In the genomic region with DNA sequence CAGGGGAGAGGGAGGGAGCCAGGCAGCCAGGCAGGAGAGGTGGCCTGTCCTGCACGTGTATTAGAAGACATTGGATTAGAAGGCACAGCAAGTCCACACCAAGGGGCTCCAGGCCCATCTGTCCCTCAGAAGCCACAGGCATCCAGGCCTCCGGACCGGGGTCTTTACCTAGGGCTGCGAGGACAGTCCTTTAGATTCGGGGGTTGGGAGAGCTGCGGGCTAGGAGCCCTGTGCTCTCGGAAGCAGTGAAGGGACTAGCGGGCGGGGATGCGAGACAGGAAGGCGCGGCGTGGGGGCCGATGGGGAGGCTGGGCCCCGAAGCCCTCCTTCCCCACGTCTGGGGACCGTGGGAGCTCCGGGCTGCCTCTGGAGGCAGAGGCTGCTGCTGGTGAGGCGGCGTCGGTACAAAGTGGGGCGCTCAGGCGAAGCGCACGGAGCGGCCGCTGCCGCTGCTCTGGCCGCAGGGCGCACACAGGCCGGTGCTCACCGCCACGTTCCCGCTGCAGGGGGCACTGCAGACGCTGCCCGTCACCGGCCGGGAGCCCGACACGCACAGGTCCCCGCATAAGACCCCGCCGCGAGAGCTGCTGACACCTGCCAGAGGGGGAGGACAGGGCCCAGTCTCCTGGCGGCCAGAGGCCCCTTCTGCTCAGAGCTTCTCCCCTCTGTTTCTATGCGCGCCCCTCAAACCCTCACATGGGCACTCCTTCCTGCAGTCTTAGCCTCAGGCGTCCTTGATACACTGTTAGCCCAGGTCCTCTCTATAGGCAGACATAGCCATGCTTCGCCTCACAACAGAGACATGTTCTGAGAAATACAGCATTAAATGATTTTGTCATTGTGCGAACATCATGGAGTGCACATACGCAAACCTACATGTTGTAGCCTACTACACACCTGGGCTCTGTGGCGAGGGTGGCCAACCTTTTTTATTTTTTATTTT, we compare ENCODE assay signal across 18 cellular contexts. TPM values are rescaled to one million over a fixed set of nuclear protein-coding genes. Genes with fewer than 3 reads are reported as not detected.
A peak's percentile ranks its signal among the peaks of the same experiment; 100 is the strongest.
DNase-seq lines count a peak whose midpoint lies in the region; ATAC-seq, FAIRE-seq and TF ChIP-seq lines count a peak whose summit lies in the region.
"Had no signal": no experiment of that assay in that cellular context is flagged by ENCODE, and none has a peak within 500 bp of the region (broad histone marks: within the 10 kb centered on the region; RNA-seq: fewer than 3 reads in every experiment).

No MANE protein-coding gene starts in this region.

- no peaks in the 10 kb centered on the region for H3F3A ChIP-seq in GM23248 (ENCODE audit: insufficient read depth)

- no peaks in the 10 kb centered on the region for H3K9me3 Mint-ChIP-seq in type B pancreatic cell
- H3K9me3 Mint-ChIP-seq: activated T-cell treated with anti-CD3 and anti-CD28 coated beads, Interleukin-2, amount 50 U/mL, for 4 hours; IgD-negative memory B cell; memory B cell had no signal

- 3% methylated on average over 39 of the region's 52 CpGs for WGBS in K562 (ENCODE audit: insufficient coverage, low coverage, missing lambda C conversion rate)
- WGBS in GM23248 (ENCODE audit: low coverage in 1 of 2, low lambda C conversion rate in 2 of 2, missing lambda C conversion rate in 2 of 2), 2 experiments: 49 to 61% methylated on average over 37 to 50 of the region's 52 CpGs

- H3K9me3 ChIP-seq in cardiac muscle cell (ENCODE audit: low read depth) (no peaks in the 10 kb centered on the region), K562 (replicated peaks; ENCODE audit: control insufficient read depth, insufficient read depth, low read depth, low read length) (no peaks in the 10 kb centered on the region), GM23248 (ENCODE audit: low read depth) (no peaks in the 10 kb centered on the region)

- no peak for TF ChIP-seq POLR2A in K562 (conservative IDR thresholded peaks at IDR 0.05)

- H4K20me1 ChIP-seq in K562 (replicated peaks; ENCODE audit: control insufficient read depth, insufficient read depth, low read length): 0 out of 2 replicates have a peak, but pooled peaks cover 11% of the 10 kb centered on the region
- H4K20me1 ChIP-seq in GM23248 (ENCODE audit: insufficient read depth): no peaks in the 10 kb centered on the region

- H2AFZ ChIP-seq in K562 (ENCODE audit: low read depth, low read length): no peak overlapping the region
- no peak overlapping the region for H2AFZ ChIP-seq in GM23248

- H3K27ac ChIP-seq in cardiac muscle cell (no peak overlapping the region), K562 (ENCODE audit: extremely low read depth, low read depth, low read length) (no peak overlapping the region), GM23248 (no peak overlapping the region)
- H3K27ac ChIP-seq: brain microvascular endothelial cell had no signal

- DNase-seq in cardiac muscle cell (ENCODE audit: low read depth in 1 of 2, low spot score in 1 of 2) (no peak), Right ventricle myocardium inferior (ENCODE audit: missing footprints) (no peak), K562 (ENCODE audit: extremely low read depth in 1 of 4, low spot score in 3 of 4) (no peak), kidney tubule cell (ENCODE audit: low spot score) (peak; percentile 51), type B pancreatic cell (ENCODE audit: extremely low spot score, unreplicated experiment) (no peak), GM23248 (no peak)
- DNase-seq: activated T-cell treated with anti-CD3 and anti-CD28 coated beads, Interleukin-2, amount 50 U/mL, for 4 hours; brain microvascular endothelial cell; NCI-H526; SIG-M5; stimulated activated CD4-positive, alpha-beta T cell treated with anti-CD3 and anti-CD28 coated beads, Interleukin-4, amount 100 ng/mL, for 1 hour; stimulated activated naive CD4-positive, alpha-beta T cell had no signal

- intact Hi-C loops in Right ventricle myocardium inferior (cut with DNase I): no loop called here
- intact Hi-C loops in K562 (cut with micrococcal nuclease): no loop called here

- no TSS peak for BruUV-seq in K562 (replicated peaks; lab: Mats Ljungman, UMichigan)

- no peaks in the 10 kb centered on the region for H3K4me1 ChIP-seq in cardiac muscle cell (ENCODE audit: low read depth)
- no peaks in the 10 kb centered on the region for H3K4me1 ChIP-seq in K562 (replicated peaks in 1 of 2; ENCODE audit: control insufficient read depth in 2 of 2, insufficient read depth in 2 of 2, low read length in 2 of 2)
- H3K4me1 ChIP-seq in GM23248 (ENCODE audit: insufficient read depth): peaks cover 13% of the 10 kb centered on the region

- in situ Hi-C loops in K562 (cut with MboI) (no loop called here), GM23248 (cut with MboI) (no loop called here)

- CTCF ChIA-PET in K562 (lab: Yijun Ruan, JAX; ENCODE audit: low intra/inter-chr PET ratio): no interaction called here

- no peak overlapping the region for H3K4me2 ChIP-seq in K562 (ENCODE audit: insufficient read depth, low read length)
- H3K4me2 ChIP-seq in GM23248 (ENCODE audit: unreplicated experiment): no peak overlapping the region

- no peak for FAIRE-seq in K562 (lab: Jason Lieb, UNC)
- FAIRE-seq: endometrium had no signal

- H3K4me3 ChIP-seq in cardiac muscle cell: no peak overlapping the region
- H3K4me3 ChIP-seq in K562: no peak overlapping the region
- no peak overlapping the region for H3K4me3 ChIP-seq in GM23248

- no peaks in the 10 kb centered on the region for H3K9me1 ChIP-seq in K562 (ENCODE audit: control insufficient read depth, insufficient read depth, low read length)

- TF ChIP-seq CTCF in cardiac muscle cell (IDR thresholded peaks at IDR 0.05; ENCODE audit: low read depth, low read length) (peak; percentile 40), K562 (IDR thresholded peaks at IDR 0.05 in 2 of 3, conservative IDR thresholded peaks at IDR 0.05 in 1 of 3; ENCODE audit: insufficient read depth in 2 of 3, low read depth in 1 of 3, low read length in 3 of 3) (no peak), type B pancreatic cell (conservative IDR thresholded peaks at IDR 0.05) (peak; percentile 30)

- H3K27me3 ChIP-seq in cardiac muscle cell (peaks cover 99% of the 10 kb centered on the region), K562 (ENCODE audit: control insufficient read depth in 2 of 2, insufficient read depth in 2 of 2, low read length in 2 of 2) (peaks cover 22 to 70% of the 10 kb centered on the region in 2 experiments), GM23248 (replicated peaks; ENCODE audit: insufficient read depth) (no peaks in the 10 kb centered on the region; the same call in 1 of the 2 replicates)
- H3K27me3 ChIP-seq: brain microvascular endothelial cell had no signal

- peaks cover 59% of the 10 kb centered on the region for H3K27me3 Mint-ChIP-seq in type B pancreatic cell

- peaks cover 3% of the 10 kb centered on the region for H3K36me3 Mint-ChIP-seq in type B pancreatic cell
- H3K36me3 Mint-ChIP-seq: IgD-negative memory B cell, memory B cell had no signal

- peak overlapping the region; percentile 32 for H3K4me3 Mint-ChIP-seq in type B pancreatic cell
- H3K4me3 Mint-ChIP-seq: activated T-cell treated with anti-CD3 and anti-CD28 coated beads, Interleukin-2, amount 50 U/mL, for 4 hours; IgD-negative memory B cell; memory B cell had no signal

- H3K9ac ChIP-seq in K562 (ENCODE audit: insufficient read depth in 1 of 2, low read depth in 2 of 2, low read length in 2 of 2) (no peak overlapping the region), GM23248 (no peak overlapping the region)

- H3K27ac Mint-ChIP-seq in type B pancreatic cell: peak overlapping the region; percentile 51
- H3K27ac Mint-ChIP-seq: IgD-negative memory B cell, memory B cell had no signal

- peaks cover 31% of the 10 kb centered on the region for H3K4me1 Mint-ChIP-seq in type B pancreatic cell (ENCODE audit: unreplicated experiment)

- no peak for TF ChIP-seq RAD21 in K562 (CRISPR knock-in tag; conservative IDR thresholded peaks at IDR 0.05 in 1 of 2, IDR thresholded peaks at IDR 0.05 in 1 of 2)

- no peaks in the 10 kb centered on the region for H3K9me2 ChIP-seq in GM23248 (ENCODE audit: insufficient read depth)

- POLR2A ChIA-PET in K562 (lab: Yijun Ruan, JAX): no interaction called here

- H3K36me3 ChIP-seq in cardiac muscle cell (no peaks in the 10 kb centered on the region), K562 (ENCODE audit: control insufficient read depth, insufficient read depth, low read length) (no peaks in the 10 kb centered on the region), GM23248 (ENCODE audit: low read depth) (no peaks in the 10 kb centered on the region)
- H3K36me3 ChIP-seq: brain microvascular endothelial cell had no signal

- no peak for ATAC-seq in Right ventricle myocardium inferior
- peak; percentile 72 for ATAC-seq in K562
- ATAC-seq in HG03108 (IDR thresholded peaks at IDR 0.05; ENCODE audit: unreplicated experiment): no peak
- ATAC-seq in HG03565 (IDR thresholded peaks at IDR 0.05; ENCODE audit: unreplicated experiment): no peak
- ATAC-seq: activated T-cell treated with anti-CD3 and anti-CD28 coated beads, Interleukin-2, amount 50 U/mL, for 4 hours had no signal

- no peak for TF ChIP-seq EP300 in K562 (IDR thresholded peaks at IDR 0.05; ENCODE audit: low read length)

- H3K79me2 ChIP-seq in K562 (ENCODE audit: control insufficient read depth, insufficient read depth, low read length): no peaks in the 10 kb centered on the region
- no peaks in the 10 kb centered on the region for H3K79me2 ChIP-seq in GM23248 (ENCODE audit: insufficient read depth)

RNA-seq across cellular contexts. Expression of a gene that starts 17.3 kb away (rescaled TPM):
- total RNA-seq in cardiac muscle cell (0.21 and 0.36 TPM in 2 replicates), Right ventricle myocardium inferior (not detected), K562 (2014; rRNA removed) (not detected in 2 replicates), K562 (2014; rRNA removed; fragmentation: Illumina TruSeq; extraction: Trizol) (not detected in 2 replicates), K562 (2015; rRNA removed; fragmentation: Illumina TruSeq; extraction: Trizol) (not detected in 2 replicates), K562 (2021) (1.4 and 1.6 TPM in 2 replicates), type B pancreatic cell (ENCODE audit: low replicate concordance) (125 and 293 TPM in 2 replicates)
- polyA plus RNA-seq in cardiac muscle cell (0.50 TPM in 1 of 2 replicates, not detected in the other), K562 (2011; rRNA removed) (not detected in 2 replicates), K562 (2014; fragmentation: Illumina TruSeq; extraction: Trizol) (not detected in 2 replicates), K562 (2014; fragmentation: Nextera tagmentation; extraction: Ambion mirVana) (not detected), K562 (2014; rRNA removed) (not detected in 2 replicates), GM23248 (2016; fragmentation: Nextera tagmentation; extraction: Ambion mirVana) (14.4 and 17.4 TPM in 2 replicates)
- total RNA-seq in K562 (2011; cell fraction: chromatin; rRNA removed; ENCODE audit: low replicate concordance): not detected in 2 replicates
- not detected in 2 replicates for total RNA-seq in K562 (2011; cell fraction: nucleolus; rRNA removed)
- not detected in 2 replicates for total RNA-seq in K562 (2011; cell fraction: nucleoplasm; rRNA removed)
- polyA plus RNA-seq in K562 (2011; cell fraction: cytosol; rRNA removed): not detected in 2 replicates
- polyA plus RNA-seq in K562 (2011; cell fraction: nucleus; rRNA removed): not detected in 2 replicates
- polyA plus RNA-seq in K562 (2012): not detected in 2 replicates
- polyA minus RNA-seq in K562 (2011; rRNA and poly(A)+ RNA removed): not detected in 2 replicates
- polyA minus RNA-seq in K562 (2011; cell fraction: cytosol; rRNA and poly(A)+ RNA removed): 3.6 and 12.1 TPM in 2 replicates
- polyA minus RNA-seq in K562 (2011; cell fraction: nucleus; rRNA and poly(A)+ RNA removed): 1.7 and 2.2 TPM in 2 replicates
- 5.7 and 11.0 TPM in 2 replicates for total RNA-seq in GM23248 (2014; rRNA removed; shearing (Covaris generic))
- polyA plus RNA-seq: IgD-negative memory B cell had no signal

RNA-seq across cellular contexts. Expression of a gene that starts 24.1 kb away (rescaled TPM):
- total RNA-seq in cardiac muscle cell (0.14 TPM in 1 of 2 replicates, not detected in the other), Right ventricle myocardium inferior (not detected), K562 (2014; rRNA removed) (not detected in 2 replicates), K562 (2014; rRNA removed; fragmentation: Illumina TruSeq; extraction: Trizol) (not detected in 2 replicates), K562 (2015; rRNA removed; fragmentation: Illumina TruSeq; extraction: Trizol) (not detected in 2 replicates), K562 (2021) (not detected in 2 replicates), type B pancreatic cell (ENCODE audit: low replicate concordance) (0.14 TPM in 1 of 2 replicates, not detected in the other)
- polyA plus RNA-seq in cardiac muscle cell (0.35 TPM in 1 of 2 replicates, not detected in the other), K562 (2011; rRNA removed) (not detected in 2 replicates), K562 (2014; fragmentation: Illumina TruSeq; extraction: Trizol) (not detected in 2 replicates), K562 (2014; fragmentation: Nextera tagmentation; extraction: Ambion mirVana) (not detected), K562 (2014; rRNA removed) (not detected in 2 replicates), GM23248 (2016; fragmentation: Nextera tagmentation; extraction: Ambion mirVana) (0.16 and 0.27 TPM in 2 replicates)
- not detected in 2 replicates for total RNA-seq in K562 (2011; cell fraction: chromatin; rRNA removed; ENCODE audit: low replicate concordance)
- not detected in 2 replicates for total RNA-seq in K562 (2011; cell fraction: nucleolus; rRNA removed)
- total RNA-seq in K562 (2011; cell fraction: nucleoplasm; rRNA removed): not detected in 2 replicates
- polyA plus RNA-seq in K562 (2011; cell fraction: cytosol; rRNA removed): not detected in 2 replicates
- not detected in 2 replicates for polyA plus RNA-seq in K562 (2011; cell fraction: nucleus; rRNA removed)
- 0.14 TPM in 1 of 2 replicates, not detected in the other for polyA plus RNA-seq in K562 (2012)
- not detected in 2 replicates for polyA minus RNA-seq in K562 (2011; rRNA and poly(A)+ RNA removed)
- not detected in 2 replicates for polyA minus RNA-seq in K562 (2011; cell fraction: cytosol; rRNA and poly(A)+ RNA removed)
- not detected in 2 replicates for polyA minus RNA-seq in K562 (2011; cell fraction: nucleus; rRNA and poly(A)+ RNA removed)
- total RNA-seq in GM23248 (2014; rRNA removed; shearing (Covaris generic)): 0.11 TPM in 1 of 2 replicates, not detected in the other
- total RNA-seq: activated T-cell treated with anti-CD3 and anti-CD28 coated beads, Interleukin-2, amount 50 U/mL, for 4 hours had no signal
- polyA plus RNA-seq: IgD-negative memory B cell had no signal

RNA-seq across cellular contexts. Expression of a gene that starts 41.0 kb away (rescaled TPM):
- not detected in 2 replicates for total RNA-seq in cardiac muscle cell
- not detected in 2 replicates for polyA plus RNA-seq in cardiac muscle cell
- not detected for total RNA-seq in Right ventricle myocardium inferior
- not detected in 2 replicates for total RNA-seq in K562 (2011; cell fraction: chromatin; rRNA removed; ENCODE audit: low replicate concordance)
- not detected in 2 replicates for total RNA-seq in K562 (2011; cell fraction: nucleolus; rRNA removed)
- total RNA-seq in K562 (2011; cell fraction: nucleoplasm; rRNA removed): not detected in 2 replicates
- not detected in 2 replicates for total RNA-seq in K562 (2014; rRNA removed)
- total RNA-seq in K562 (2014; rRNA removed; fragmentation: Illumina TruSeq; extraction: Trizol): not detected in 2 replicates
- total RNA-seq in K562 (2015; rRNA removed; fragmentation: Illumina TruSeq; extraction: Trizol): not detected in 2 replicates
- 0.25 and 0.27 TPM in 2 replicates for total RNA-seq in K562 (2021)
- polyA plus RNA-seq in K562 (2011; rRNA removed): not detected in 2 replicates
- polyA plus RNA-seq in K562 (2011; cell fraction: cytosol; rRNA removed): not detected in 2 replicates
- not detected in 2 replicates for polyA plus RNA-seq in K562 (2011; cell fraction: nucleus; rRNA removed)
- 0.47 TPM in 1 of 2 replicates, not detected in the other for polyA plus RNA-seq in K562 (2012)
- not detected in 2 replicates for polyA plus RNA-seq in K562 (2014; fragmentation: Illumina TruSeq; extraction: Trizol)
- not detected for polyA plus RNA-seq in K562 (2014; fragmentation: Nextera tagmentation; extraction: Ambion mirVana)
- not detected in 2 replicates for polyA plus RNA-seq in K562 (2014; rRNA removed)
- polyA minus RNA-seq in K562 (2011; rRNA and poly(A)+ RNA removed): not detected in 2 replicates
- not detected in 2 replicates for polyA minus RNA-seq in K562 (2011; cell fraction: cytosol; rRNA and poly(A)+ RNA removed)
- polyA minus RNA-seq in K562 (2011; cell fraction: nucleus; rRNA and poly(A)+ RNA removed): not detected in 2 replicates
- total RNA-seq in type B pancreatic cell (ENCODE audit: low replicate concordance): 0.31 TPM in 2 replicates
- total RNA-seq in GM23248 (2014; rRNA removed; shearing (Covaris generic)): 0.11 TPM in 1 of 2 replicates, not detected in the other
- 0.34 and 0.95 TPM in 2 replicates for polyA plus RNA-seq in GM23248 (2016; fragmentation: Nextera tagmentation; extraction: Ambion mirVana)
- total RNA-seq: pulmonary artery endothelial cell had no signal
- polyA plus RNA-seq: IgD-negative memory B cell had no signal

RNA-seq across cellular contexts. Expression of a gene that starts 58.5 kb away (rescaled TPM):
- total RNA-seq in cardiac muscle cell (not detected in 2 replicates), Right ventricle myocardium inferior (not detected), K562 (2014; rRNA removed) (not detected in 2 replicates), K562 (2014; rRNA removed; fragmentation: Illumina TruSeq; extraction: Trizol) (not detected in 2 replicates), K562 (2015; rRNA removed; fragmentation: Illumina TruSeq; extraction: Trizol) (not detected in 2 replicates), K562 (2021) (not detected in 2 replicates), type B pancreatic cell (ENCODE audit: low replicate concordance) (23.1 and 65.1 TPM in 2 replicates)
- polyA plus RNA-seq in cardiac muscle cell (not detected in 2 replicates), K562 (2011; rRNA removed) (not detected in 2 replicates), K562 (2014; fragmentation: Illumina TruSeq; extraction: Trizol) (not detected in 2 replicates), K562 (2014; fragmentation: Nextera tagmentation; extraction: Ambion mirVana) (not detected), K562 (2014; rRNA removed) (not detected in 2 replicates), GM23248 (2016; fragmentation: Nextera tagmentation; extraction: Ambion mirVana) (1.3 TPM in 2 replicates)
- total RNA-seq in K562 (2011; cell fraction: chromatin; rRNA removed; ENCODE audit: low replicate concordance): not detected in 2 replicates
- not detected in 2 replicates for total RNA-seq in K562 (2011; cell fraction: nucleolus; rRNA removed)
- not detected in 2 replicates for total RNA-seq in K562 (2011; cell fraction: nucleoplasm; rRNA removed)
- not detected in 2 replicates for polyA plus RNA-seq in K562 (2011; cell fraction: cytosol; rRNA removed)
- not detected in 2 replicates for polyA plus RNA-seq in K562 (2011; cell fraction: nucleus; rRNA removed)
- polyA plus RNA-seq in K562 (2012): not detected in 2 replicates
- not detected in 2 replicates for polyA minus RNA-seq in K562 (2011; rRNA and poly(A)+ RNA removed)
- 0.29 and 1.0 TPM in 2 replicates for polyA minus RNA-seq in K562 (2011; cell fraction: cytosol; rRNA and poly(A)+ RNA removed)
- polyA minus RNA-seq in K562 (2011; cell fraction: nucleus; rRNA and poly(A)+ RNA removed): 0.13 TPM in 1 of 2 replicates, not detected in the other
- total RNA-seq in GM23248 (2014; rRNA removed; shearing (Covaris generic)): 0.38 and 0.65 TPM in 2 replicates
- polyA plus RNA-seq: IgD-negative memory B cell had no signal

Comparison
In these comparisons a context has a peak if more than half of its experiments do, and no peak if none do; other contexts are left out.
1. CTCF ChIP-seq: peak in cardiac muscle cell (single experiment) and type B pancreatic cell (single experiment); none in K562 (0 of 3).
2. RNA of a gene that starts 17.3 kb away (total RNA-seq): 125 to 293 TPM in type B pancreatic cell; 5.7 to 11.0 TPM in GM23248, not detected in Right ventricle myocardium inferior (single experiment), 0.21 to 0.36 TPM in cardiac muscle cell and 1.4 to 1.6 TPM in K562; every median in the first group is over 10 times any median in the second.